ENCODE assay signal across 1 cellular context in genomic region chr12:53452159-53453077, GRCh38.
TF ChIP-seq lines count a peak whose summit lies in the region.

No MANE protein-coding gene starts in this region.

TF ChIP-seq in K562, 482 proteins besides CTCF, POLR2A, EP300 and RAD21 (continued from another document and continues in another):
- no peak for TF ChIP-seq ETV6 (IDR thresholded peaks at IDR 0.05; ENCODE audit: borderline replicate concordance in 1 of 2, low read depth in 2 of 2, low read length in 1 of 2)
- 0 out of 2 replicates have a peak, but pooled peaks have one; percentile 52 for TF ChIP-seq ETV6 (CRISPR knock-in tag; IDR thresholded peaks at IDR 0.05; ENCODE audit: borderline replicate concordance)
- TF ChIP-seq ZBTB49 (CRISPR knock-in tag; IDR thresholded peaks at IDR 0.05; ENCODE audit: borderline replicate concordance), result peak; percentile 89; the same call in 1 of the 2 replicates
- peak; percentile 73 for TF ChIP-seq ZBTB2 (IDR thresholded peaks at IDR 0.05)
- no peak for TF ChIP-seq PYGO2 (tag; IDR thresholded peaks at IDR 0.05)
- peak; percentile 41 to 43 for TF ChIP-seq MNT (conservative IDR thresholded peaks at IDR 0.05)
- peak; percentile 17; the same call in 1 of the 2 replicates for TF ChIP-seq NFIC (IDR thresholded peaks at IDR 0.05)
- 0 out of 2 replicates have a peak, but pooled peaks have one; percentile 34 for TF ChIP-seq TSHZ1 (CRISPR knock-in tag; IDR thresholded peaks at IDR 0.05)
- TF ChIP-seq CCNT2 (IDR thresholded peaks at IDR 0.05; ENCODE audit: borderline replicate concordance, extremely low read depth, insufficient read length, low read depth, low read length), result peak; percentile 67
- TF ChIP-seq NUFIP1 (IDR thresholded peaks at IDR 0.05; ENCODE audit: partially characterized antibody), result no peak
- TF ChIP-seq ZNF318 (IDR thresholded peaks at IDR 0.05; ENCODE audit: borderline replicate concordance in 1 of 2, low read depth in 1 of 2), result 0 out of 4 replicates have a peak, but pooled peaks of 1 of the 2 experiments have one; percentile 18
- peak; percentile 43 for TF ChIP-seq BHLHE40 (IDR thresholded peaks at IDR 0.05; ENCODE audit: low read length)
- TF ChIP-seq CHD1 (IDR thresholded peaks at IDR 0.05; ENCODE audit: low read length), result peak; percentile 94
- peak; percentile 22; the same call in 1 of the 2 replicates for TF ChIP-seq ZNF197 (CRISPR knock-in tag; IDR thresholded peaks at IDR 0.05; ENCODE audit: low read depth)
- TF ChIP-seq ZNF316 (IDR thresholded peaks at IDR 0.05), result peak; percentile 7; the same call in 1 of the 2 replicates
- no peak for TF ChIP-seq ID3 (CRISPR knock-in tag; IDR thresholded peaks at IDR 0.05)
- TF ChIP-seq ID3 (tag; IDR thresholded peaks at IDR 0.05), result peak; percentile 41
- TF ChIP-seq PURB (CRISPR knock-in tag; IDR thresholded peaks at IDR 0.05; ENCODE audit: low read depth), result no peak
- peak; percentile 70 for TF ChIP-seq TFAP4 (CRISPR knock-in tag; IDR thresholded peaks at IDR 0.05; ENCODE audit: borderline replicate concordance)
- TF ChIP-seq ZBTB1 (CRISPR knock-in tag; IDR thresholded peaks at IDR 0.05; ENCODE audit: borderline replicate concordance, low read depth), result peak; percentile 76; the same call in 1 of the 2 replicates
